Comparison of ENCODE assay signal across 12 cellular contexts in genomic region chr15:74378853-74379252, GRCh38. TPM values are rescaled to one million over a fixed set of nuclear protein-coding genes. Genes with fewer than 3 reads are reported as not detected.
DNase-seq lines count a peak whose midpoint lies in the region; ATAC-seq and TF ChIP-seq lines count a peak whose summit lies in the region.
"Had no signal": no experiment of that assay in that cellular context is flagged by ENCODE, and none has a peak within 500 bp of the region (broad histone marks: within the 10 kb centered on the region; RNA-seq: fewer than 3 reads in every experiment).

No MANE protein-coding gene starts in this region.

- no peak for ATAC-seq in GM19035 (IDR thresholded peaks at IDR 0.05; ENCODE audit: unreplicated experiment)
- ATAC-seq in GM18505 (IDR thresholded peaks at IDR 0.05; ENCODE audit: unreplicated experiment): no peak

- DNase-seq in NCI-H1417 (lab: John Stamatoyannopoulos, UW): peak in 2 of 3 experiments; percentile 62 to 75
- DNase-seq in NCI-H1417 treated with DMSO at 0.1 percent for 48 hours (lab: John Stamatoyannopoulos, UW): no peak
- DNase-seq in T-helper 22 cell (ENCODE audit: low read depth): peak; percentile 10
- peak; percentile 59 for DNase-seq in dermis blood vessel endothelial cell
- peak; percentile 79 to 81 for DNase-seq in stimulated activated CD4-positive, alpha-beta T cell treated with anti-CD3 and anti-CD28 coated beads, Interleukin-2, amount 100 ng/mL, for 24 hours
- DNase-seq in iPS-NIHi11 (ENCODE audit: low spot score): no peak
- DNase-seq: kidney, NCI-H446 treated with DMSO at 0.1 percent for 48 hours, testis had no signal

- no peak for TF ChIP-seq POLR2A in GM18505 (IDR thresholded peaks at IDR 0.05; ENCODE audit: borderline replicate concordance, extremely low read depth, insufficient read depth, insufficient read length)

RNA-seq across cellular contexts. Expression of gene CYP11A1, which starts 11.4 kb away (rescaled TPM):
- total RNA-seq in dermis blood vessel endothelial cell: not detected in 2 replicates
- total RNA-seq: pulmonary artery endothelial cell had no signal

RNA-seq across cellular contexts. Expression of gene SEMA7A, which starts 54.9 kb away (rescaled TPM):
- total RNA-seq in dermis blood vessel endothelial cell: 0.51 and 2.2 TPM in 2 replicates

Comparison
In these comparisons a context has a peak if more than half of its experiments do, and no peak if none do; other contexts are left out.
1. DNase-seq: peak in NCI-H1417 (2 of 3), T-helper 22 cell (single experiment), dermis blood vessel endothelial cell (single experiment) and stimulated activated CD4-positive, alpha-beta T cell treated with anti-CD3 and anti-CD28 coated beads, Interleukin-2, amount 100 ng/mL, for 24 hours (2 of 2); none in NCI-H1417 treated with DMSO at 0.1 percent for 48 hours (single experiment) and iPS-NIHi11 (single experiment).